Comparison of ENCODE assay signal across 8 cellular contexts in the genomic region with DNA sequence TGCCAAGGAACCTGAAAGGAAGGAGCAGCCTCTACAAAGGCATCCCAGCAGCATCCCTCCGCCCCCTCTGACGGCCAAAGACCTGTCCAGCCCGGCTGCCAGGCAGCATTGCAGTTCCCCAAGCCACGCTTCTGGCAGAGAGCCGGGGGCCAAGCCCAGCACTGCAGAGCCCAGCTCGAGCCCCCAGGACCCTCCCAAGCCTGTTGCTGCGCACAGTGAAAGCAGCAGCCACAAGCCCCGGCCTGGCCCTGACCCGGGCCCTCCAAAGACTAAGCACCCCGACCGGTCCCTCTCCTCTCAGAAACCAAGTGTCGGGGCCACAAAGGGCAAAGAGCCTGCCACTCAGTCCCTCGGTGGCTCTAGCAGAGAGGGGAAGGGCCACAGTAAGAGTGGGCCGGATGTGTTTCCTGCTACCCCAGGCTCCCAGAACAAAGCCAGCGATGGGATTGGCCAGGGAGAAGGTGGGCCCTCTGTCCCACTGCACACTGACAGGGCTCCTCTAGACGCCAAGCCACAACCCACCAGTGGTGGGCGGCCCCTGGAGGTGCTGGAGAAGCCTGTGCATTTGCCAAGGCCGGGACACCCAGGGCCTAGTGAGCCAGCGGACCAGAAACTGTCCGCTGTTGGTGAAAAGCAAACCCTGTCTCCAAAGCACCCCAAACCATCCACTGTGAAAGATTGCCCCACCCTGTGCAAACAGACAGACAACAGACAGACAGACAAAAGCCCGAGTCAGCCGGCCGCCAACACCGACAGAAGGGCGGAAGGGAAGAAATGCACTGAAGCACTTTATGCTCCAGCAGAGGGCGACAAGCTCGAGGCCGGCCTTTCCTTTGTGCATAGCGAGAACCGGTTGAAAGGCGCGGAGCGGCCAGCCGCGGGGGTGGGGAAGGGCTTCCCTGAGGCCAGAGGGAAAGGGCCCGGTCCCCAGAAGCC. TPM values are rescaled to one million over a fixed set of nuclear protein-coding genes. Genes with fewer than 3 reads are reported as not detected.
DNase-seq lines count a peak whose midpoint lies in the region; ATAC-seq and TF ChIP-seq lines count a peak whose summit lies in the region.

No MANE protein-coding gene starts in this region.

- peak; percentile 53 to 87 (median 76) for TF ChIP-seq CTCF in heart right ventricle (IDR thresholded peaks at IDR 0.05)
- peak; percentile 78 to 92 (median 84) for TF ChIP-seq CTCF in tibial nerve (IDR thresholded peaks at IDR 0.05)

- peaks cover 43% of the 10 kb centered on the region for H3K36me3 Mint-ChIP-seq in activated naive CD8-positive, alpha-beta T cell treated with anti-CD3 and anti-CD28 coated beads, Interleukin-2, amount 10 ng/mL, durations not matched to agents 7 days and 5 days

- peak overlapping the region; percentile 87 for H3K4me3 Mint-ChIP-seq in activated naive CD8-positive, alpha-beta T cell treated with anti-CD3 and anti-CD28 coated beads, Interleukin-2, amount 10 ng/mL, durations not matched to agents 7 days and 5 days

- H3K36me3 ChIP-seq in heart right ventricle (peaks cover 0 to 98% (median 33%) of the 10 kb centered on the region in 9 donors), tibial nerve (peaks cover 0 to 27% (median 0%) of the 10 kb centered on the region in 3 donors)

- TF ChIP-seq POLR2A in Raji (IDR thresholded peaks at IDR 0.05; ENCODE audit: insufficient read depth, low read depth, low read length) (peak; percentile 32; the same call in 1 of the 2 replicates), tibial nerve (IDR thresholded peaks at IDR 0.05) (no peak)

- H3K4me1 ChIP-seq in heart right ventricle (peaks cover 0 to 30% (median 15%) of the 10 kb centered on the region in 9 donors), tibial nerve (peaks cover 0 to 15% (median 2%) of the 10 kb centered on the region in 4 donors)

- DNase-seq in activated naive CD8-positive, alpha-beta T cell treated with anti-CD3 and anti-CD28 coated beads, Interleukin-2, amount 10 ng/mL, durations not matched to agents 7 days and 5 days: peak; percentile 88
- DNase-seq in heart right ventricle (peak; percentile 83 to 88), posterior vena cava (ENCODE audit: low spot score) (peak; percentile 97), tibial nerve (ENCODE audit: low spot score in 2 of 2) (peak; percentile 75 to 84), NCI-H510A (lab: John Stamatoyannopoulos, UW) (no peak)

- intact Hi-C loops in heart right ventricle (cut with DNase I): loop anchor here in 8 of 10 donors (1.0 to 5.0 kb wide), 4 partner anchors 41 to 44 kb away; no protein-coding TSS in a partner anchor
- intact Hi-C loops in posterior vena cava (cut with DNase I): no loop called here

- H3K9me3 ChIP-seq in heart right ventricle (no peaks in the 10 kb centered on the region), tibial nerve (no peaks in the 10 kb centered on the region)

- H3K4me1 Mint-ChIP-seq in activated naive CD8-positive, alpha-beta T cell treated with anti-CD3 and anti-CD28 coated beads, Interleukin-2, amount 10 ng/mL, durations not matched to agents 7 days and 5 days: peaks cover 39% of the 10 kb centered on the region

- H3K9me3 Mint-ChIP-seq in activated naive CD8-positive, alpha-beta T cell treated with anti-CD3 and anti-CD28 coated beads, Interleukin-2, amount 10 ng/mL, durations not matched to agents 7 days and 5 days: no peaks in the 10 kb centered on the region

- H3K27me3 ChIP-seq in heart right ventricle (no peaks in the 10 kb centered on the region), tibial nerve (no peaks in the 10 kb centered on the region)

- peak in 1 of 2 donors; percentile 59 for TF ChIP-seq EP300 in tibial nerve (IDR thresholded peaks at IDR 0.05)

- H3K27ac ChIP-seq in heart right ventricle (peak overlapping the region; percentile 63 to 98 (median 84)), tibial nerve (peak overlapping the region in 3 of 4 donors; percentile 77 to 89 (median 85))

- H3K27ac Mint-ChIP-seq in activated naive CD8-positive, alpha-beta T cell treated with anti-CD3 and anti-CD28 coated beads, Interleukin-2, amount 10 ng/mL, durations not matched to agents 7 days and 5 days: peak overlapping the region; percentile 96

- peak; percentile 94 for ATAC-seq in GM18502 (IDR thresholded peaks at IDR 0.05; ENCODE audit: poor library complexity, unreplicated experiment)
- ATAC-seq in HG02981 (IDR thresholded peaks at IDR 0.05; ENCODE audit: unreplicated experiment): peak; percentile 83
- ATAC-seq in activated naive CD8-positive, alpha-beta T cell treated with anti-CD3 and anti-CD28 coated beads, Interleukin-2, amount 10 ng/mL, durations not matched to agents 7 days and 5 days (ENCODE audit: low read depth): peak; percentile 89
- ATAC-seq in heart right ventricle: peak; percentile 80 to 94 (median 85)

- POLR2A ChIA-PET in activated naive CD8-positive, alpha-beta T cell treated with anti-CD3 and anti-CD28 coated beads, Interleukin-2, amount 10 ng/mL, durations not matched to agents 7 days and 5 days (lab: Charles Lee): interaction anchor here (0.6 to 11.1 kb wide), 15 partner anchors 8 to 1051 kb away, joined by 3 to 341 read pairs (median 4); partner anchors contain the start of gene CD180

- H3K27me3 Mint-ChIP-seq in activated naive CD8-positive, alpha-beta T cell treated with anti-CD3 and anti-CD28 coated beads, Interleukin-2, amount 10 ng/mL, durations not matched to agents 7 days and 5 days: no peaks in the 10 kb centered on the region

- H3K4me3 ChIP-seq in heart right ventricle: peak overlapping the region in 9 of 10 donors; percentile 22 to 52 (median 37)
- peak overlapping the region; percentile 7 to 45 (median 32) for H3K4me3 ChIP-seq in tibial nerve

- 48 to 50% methylated on average over 36 of the region's 36 CpGs for WGBS in heart right ventricle, 2 donors
- 32 to 45% methylated on average over 35 to 36 of the region's 36 CpGs for WGBS in tibial nerve, 2 donors

RNA-seq across cellular contexts. Expression of gene CD180, which starts 30.8 kb away (rescaled TPM):
- total RNA-seq in activated naive CD8-positive, alpha-beta T cell treated with anti-CD3 and anti-CD28 coated beads, Interleukin-2, amount 10 ng/mL, durations not matched to agents 7 days and 5 days: under 1 TPM; 0.57 to 0.69 TPM
- total RNA-seq in heart right ventricle (1 to 10 TPM in 2 of 10 donors, under 1 TPM in 7, not detected in 1; 0.12 to 3.3 (median 0.17) TPM), posterior vena cava (1 to 10 TPM; 1.4 to 1.5 TPM), tibial nerve (1 to 10 TPM in 1 of 4 donors, under 1 TPM in 3; 0.21 to 2.7 (median 0.52) TPM)
- under 1 TPM; 0.14 to 0.15 TPM for polyA plus RNA-seq in heart right ventricle

Comparison
In these comparisons a context has a peak if more than half of its experiments do, and no peak if none do; other contexts are left out.
1. intact Hi-C loops: an anchor here in heart right ventricle (1.0 to 5.0 kb wide); none called in posterior vena cava.